ENCODE assay signal across 8 cellular contexts in genomic region chr2:240135706-240136012, GRCh38. TPM values are rescaled to one million over a fixed set of nuclear protein-coding genes. Genes with fewer than 3 reads are reported as not detected.
DNase-seq lines count a peak whose midpoint lies in the region; ATAC-seq and TF ChIP-seq lines count a peak whose summit lies in the region.

No MANE protein-coding gene starts in this region.

- TF ChIP-seq CTCF in astrocyte of the spinal cord (IDR thresholded peaks at IDR 0.05; ENCODE audit: low read depth, low read length) (no peak), lung (IDR thresholded peaks at IDR 0.05; ENCODE audit: control extremely low read depth, extremely low read depth) (no peak), vagina (IDR thresholded peaks at IDR 0.05) (no peak)

- H3K4me1 ChIP-seq in lung (ENCODE audit: control insufficient read depth in 2 of 2, insufficient read depth in 2 of 2, low read length in 2 of 2) (peaks cover 6 to 9% of the 10 kb centered on the region in 2 donors), vagina (peaks cover 16% of the 10 kb centered on the region)

- DNase-seq in astrocyte of the spinal cord (ENCODE audit: low read depth, low spot score) (no peak), lung (ENCODE audit: low spot score) (no peak), vagina (ENCODE audit: extremely low spot score in 2 of 2) (no peak), AG08396 (ENCODE audit: low spot score) (no peak), GF-D8 (lab: John Stamatoyannopoulos, UW) (no peak)
- DNase-seq in stimulated activated naive CD4-positive, alpha-beta T cell (lab: John Stamatoyannopoulos, UW), result no peak

- no peak for TF ChIP-seq POLR2A in vagina (IDR thresholded peaks at IDR 0.05)

- no peaks in the 10 kb centered on the region for H3K9me3 ChIP-seq in lung (ENCODE audit: control insufficient read depth in 2 of 2, insufficient read depth in 1 of 2, low read length in 1 of 2)
- H3K9me3 ChIP-seq in vagina, result no peaks in the 10 kb centered on the region

- intact Hi-C loops in vagina (cut with DNase I), result no loop called here

- in situ Hi-C loops in astrocyte of the spinal cord (cut with HindIII; ENCODE audit: low sequenced_read_pairs), result no loop called here

- H3K27me3 ChIP-seq in lung (ENCODE audit: control insufficient read depth, insufficient read depth) (no peaks in the 10 kb centered on the region), vagina (no peaks in the 10 kb centered on the region)

- 1 to 2% methylated on average over 17 of the region's 17 CpGs for WGBS in lung, 2 donors

- peak overlapping the region; percentile 56 to 68 for H3K27ac ChIP-seq in lung (ENCODE audit: low read depth in 1 of 2, low read length in 1 of 2)
- peak overlapping the region; percentile 62 for H3K27ac ChIP-seq in vagina

- ATAC-seq in GM19372 (IDR thresholded peaks at IDR 0.05; ENCODE audit: low read depth, unreplicated experiment), result peak; percentile 9
- peak; percentile 22 for ATAC-seq in HG03342 (IDR thresholded peaks at IDR 0.05; ENCODE audit: unreplicated experiment)
- ATAC-seq in lung (ENCODE audit: insufficient read depth, low FRiP score), result no peak

- H3K4me3 ChIP-seq in astrocyte of the spinal cord (ENCODE audit: low read depth, low read length) (peak overlapping the region; percentile 85), lung (peak overlapping the region; percentile 95), vagina (peak overlapping the region; percentile 86 to 96)

- H3K36me3 ChIP-seq in lung (ENCODE audit: control insufficient read depth in 2 of 2, insufficient read depth in 2 of 2, low read length in 2 of 2) (peaks cover 7 to 27% of the 10 kb centered on the region in 2 donors), vagina (peaks cover 0 to 28% of the 10 kb centered on the region in 2 donors)

RNA-seq across cellular contexts. Expression of gene COPS9, which starts 0.4 kb away (rescaled TPM):
- total RNA-seq in lung (100 to 1,000 TPM in 1 of 2 donors, 10 to 100 TPM in 1; 52.5 to 113 TPM), vagina (170 TPM)
- polyA plus RNA-seq in lung, result 100 to 1,000 TPM; 184 to 386 TPM

RNA-seq across cellular contexts. Expression of gene OTOS, which starts 4.8 kb away (rescaled TPM):
- total RNA-seq in lung, result not detected
- polyA plus RNA-seq in lung, result not detected
- not detected for total RNA-seq in vagina
